Comparison of ENCODE assay signal across 8 cellular contexts in the genomic region with DNA sequence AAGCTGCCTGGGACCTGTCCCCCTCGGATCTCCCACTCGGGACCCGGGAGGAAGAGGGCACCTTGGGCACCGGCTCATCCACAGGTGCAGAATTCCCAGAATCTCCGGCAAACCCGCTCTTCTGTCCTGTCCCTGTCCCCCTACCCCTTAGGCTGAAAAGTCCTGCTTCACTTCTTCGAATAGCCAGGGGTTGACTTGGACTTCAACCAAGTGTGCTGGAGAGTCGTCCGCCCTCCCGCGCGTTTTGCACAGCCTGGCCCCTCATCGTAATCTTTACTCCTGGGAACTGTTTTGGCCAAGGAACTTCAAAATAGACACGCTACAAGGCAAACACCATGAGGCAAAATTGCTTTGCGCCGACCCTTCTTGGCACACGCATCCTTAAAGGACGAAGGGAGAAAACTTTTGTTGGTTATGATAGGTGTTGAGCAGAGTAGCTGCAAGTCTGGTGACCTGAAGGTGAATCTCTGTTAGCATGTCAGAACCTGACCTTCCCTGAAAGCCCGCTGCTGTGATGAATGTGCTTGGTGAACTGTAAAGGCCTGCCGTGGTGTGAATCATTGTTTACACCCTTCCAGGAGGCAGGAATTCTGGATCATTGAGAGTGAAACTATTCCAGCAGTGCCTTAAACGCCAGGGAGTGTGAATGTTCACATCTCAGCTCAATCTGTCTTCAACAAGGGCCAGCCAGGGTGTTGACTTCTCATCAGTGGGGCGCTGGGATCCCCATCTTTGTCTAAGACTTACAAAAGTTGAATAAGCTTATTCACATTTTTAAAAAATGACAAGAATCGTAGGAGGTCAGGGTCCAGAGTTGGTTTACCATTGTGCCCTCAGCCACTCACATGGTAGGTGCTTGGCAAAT. TPM values are rescaled to one million over a fixed set of nuclear protein-coding genes. Genes with fewer than 3 reads are reported as not detected.
A peak's percentile ranks its signal among the peaks of the same experiment; 100 is the strongest.
DNase-seq lines count a peak whose midpoint lies in the region; ATAC-seq and TF ChIP-seq lines count a peak whose summit lies in the region.

No MANE protein-coding gene starts in this region.

- H3K27ac Mint-ChIP-seq in Caco-2 (ENCODE audit: unreplicated experiment) = peak overlapping the region; percentile 92

- no peak for ATAC-seq in HG02885 (IDR thresholded peaks at IDR 0.05; ENCODE audit: poor library complexity, unreplicated experiment)
- no peak for ATAC-seq in HG03442 (IDR thresholded peaks at IDR 0.05; ENCODE audit: unreplicated experiment)

- intact Hi-C loops in Caco-2 (cut with micrococcal nuclease; ENCODE audit: unreplicated experiment) (loop anchor here (2.0 to 10.0 kb wide), 5 partner anchors 37 to 130 kb away; no protein-coding TSS in a partner anchor), tibial artery (cut with DNase I; ENCODE audit: low total_unique reads) (no loop called here)

- no peaks in the 10 kb centered on the region for H3K9me3 ChIP-seq in Caco-2
- no peaks in the 10 kb centered on the region for H3K9me3 ChIP-seq in HUES64 (ENCODE audit: insufficient read depth, low read depth, low read length)
- peaks cover 7% of the 10 kb centered on the region for H3K9me3 ChIP-seq in adipocyte (ENCODE audit: control insufficient read depth, low read length)
- peaks cover 0 to 7% (median 0%) of the 10 kb centered on the region in 3 donors for H3K9me3 ChIP-seq in tibial artery

- H3K27ac ChIP-seq in HUES64 (ENCODE audit: low read depth, low read length) (no peak overlapping the region), tibial artery (no peak overlapping the region)

- no peaks in the 10 kb centered on the region for H3K27me3 Mint-ChIP-seq in Caco-2 (ENCODE audit: insufficient read depth, unreplicated experiment)

- DNase-seq in Caco-2 (peak; percentile 61 to 73), adipocyte (ENCODE audit: low read depth) (no peak), kidney glomerular epithelial cell (lab: John Stamatoyannopoulos, UW) (peak; percentile 83), tibial artery (no peak), NCI-H2081 treated with DMSO at 0.1 percent for 48 hours (lab: John Stamatoyannopoulos, UW) (no peak)

- no peaks in the 10 kb centered on the region for H3K36me3 ChIP-seq in Caco-2 (ENCODE audit: control insufficient read depth, insufficient read depth, low read length)
- H3K36me3 ChIP-seq in HUES64 (ENCODE audit: insufficient read depth, low read length) = no peaks in the 10 kb centered on the region
- H3K36me3 ChIP-seq in adipocyte (ENCODE audit: control insufficient read depth, insufficient read depth, low read length, severe bottlenecking) = no peaks in the 10 kb centered on the region
- no peaks in the 10 kb centered on the region for H3K36me3 ChIP-seq in tibial artery

- TSS peak; percentile 87 for BruUV-seq in Caco-2 (replicated peaks; lab: Mats Ljungman, UMichigan)

- CTCF ChIA-PET in Caco-2 (lab: Charles Lee) = interaction anchor here (0.6 kb wide), 1 partner anchor 49 kb away, joined by 3 read pairs; no protein-coding TSS in a partner anchor

- peak overlapping the region; percentile 54 for H3K4me3 ChIP-seq in Caco-2 (ENCODE audit: low read depth, low read length)
- H3K4me3 ChIP-seq in HUES64 (ENCODE audit: low read length) = peak overlapping the region; percentile 62
- H3K4me3 ChIP-seq in adipocyte (ENCODE audit: low read length) = peak overlapping the region; percentile 46
- peak overlapping the region; percentile 33 to 54 for H3K4me3 ChIP-seq in tibial artery

- no peaks in the 10 kb centered on the region for H3K36me3 Mint-ChIP-seq in Caco-2 (ENCODE audit: insufficient read depth, unreplicated experiment)

- H3K4me1 Mint-ChIP-seq in Caco-2 (ENCODE audit: low read depth, unreplicated experiment) = peaks cover 31% of the 10 kb centered on the region

- H3K9ac ChIP-seq in HUES64 (ENCODE audit: low read depth, low read length) = no peak overlapping the region
- H3K9ac ChIP-seq in adipocyte (ENCODE audit: low read length) = no peak overlapping the region

- POLR2A ChIA-PET in Caco-2 (lab: Charles Lee) = no interaction called here

- H3K9me3 Mint-ChIP-seq in Caco-2 (ENCODE audit: unreplicated experiment) = no peaks in the 10 kb centered on the region

- WGBS in HUES64 = 43% methylated on average over 23 of the region's 23 CpGs

- H3K4me1 ChIP-seq in Caco-2 (peaks cover 36% of the 10 kb centered on the region), HUES64 (ENCODE audit: insufficient read depth, low read length) (peaks cover 12% of the 10 kb centered on the region; the same call in 1 of the 2 replicates), adipocyte (ENCODE audit: control insufficient read depth, insufficient read depth, low read length) (peaks cover 6% of the 10 kb centered on the region), tibial artery (peaks cover 0 to 16% (median 13%) of the 10 kb centered on the region in 4 donors)

- H3K27me3 ChIP-seq in Caco-2 (replicated peaks; ENCODE audit: control insufficient read depth, insufficient read depth, low read length) (no peaks in the 10 kb centered on the region), HUES64 (ENCODE audit: insufficient read depth, low read length) (peaks cover 29% of the 10 kb centered on the region), adipocyte (replicated peaks; ENCODE audit: control insufficient read depth, insufficient read depth, low read length) (peaks cover 13% of the 10 kb centered on the region), tibial artery (peaks cover 0 to 30% of the 10 kb centered on the region in 2 donors)

- peak overlapping the region; percentile 89 for H3K4me3 Mint-ChIP-seq in Caco-2 (ENCODE audit: unreplicated experiment)

- TF ChIP-seq CTCF in Caco-2 (IDR thresholded peaks at IDR 0.05; ENCODE audit: insufficient read depth in 1 of 2, low read depth in 1 of 2, low read length in 1 of 2, severe bottlenecking in 1 of 2, unreplicated experiment in 1 of 2) = no peak
- no peak for TF ChIP-seq CTCF in tibial artery (IDR thresholded peaks at IDR 0.05)

RNA-seq across cellular contexts. Expression of a gene that starts 0.6 kb away (rescaled TPM):
- total RNA-seq in Caco-2 (2022) = 16.9 and 20.7 TPM in 2 replicates
- 4.4 TPM for polyA plus RNA-seq in HUES64 (2013, experiment 1 of 2)
- 3.8 TPM for polyA plus RNA-seq in HUES64 (2013, experiment 2 of 2)

Comparison
In these comparisons a context has a peak if more than half of its experiments do, and no peak if none do; other contexts are left out.
1. DNase-seq: peak in Caco-2 (2 of 2) and kidney glomerular epithelial cell (single experiment); none in adipocyte (single experiment), tibial artery (0 of 2) and NCI-H2081 treated with DMSO at 0.1 percent for 48 hours (single experiment).
2. Peak in every context shown above with its lines, with median percentiles within 50 percentile points of each other: H3K4me3 ChIP-seq.